ENCODE assay signal across 18 cellular contexts in genomic region chr6:114576330-114576729, GRCh38.
A peak's percentile ranks its signal among the peaks of the same experiment; 100 is the strongest.
DNase-seq lines count a peak whose midpoint lies in the region; ATAC-seq and TF ChIP-seq lines count a peak whose summit lies in the region.
"Had no signal": no experiment of that assay in that cellular context is flagged by ENCODE, and none has a peak within 500 bp of the region (broad histone marks: within the 10 kb centered on the region; RNA-seq: fewer than 3 reads in every experiment).

No MANE protein-coding gene starts in this region.

- in situ Hi-C loops in G401 (cut with HindIII; ENCODE audit: low sequenced_read_pairs) = no loop called here

- no peak for TF ChIP-seq CTCF in BE2C (IDR thresholded peaks at IDR 0.05; ENCODE audit: low read depth, low read length)

- H3K27me3 ChIP-seq in BE2C = no peaks in the 10 kb centered on the region
- H3K27me3 ChIP-seq: BLaER1 treated with 17β-estradiol and CSF1 and Interleukin-3, amounts not matched to agents 10 nM and 100 nM had no signal

- H3K9me3 ChIP-seq in BE2C = no peaks in the 10 kb centered on the region
- H3K9me3 ChIP-seq: Caco-2 had no signal

- no peaks in the 10 kb centered on the region; the same call in 1 of the 2 replicates for H3K4me1 ChIP-seq in BE2C
- H3K4me1 ChIP-seq: Caco-2 had no signal

- no peaks in the 10 kb centered on the region for H3K36me3 ChIP-seq in BE2C
- H3K36me3 ChIP-seq: BLaER1 treated with 17β-estradiol and CSF1 and Interleukin-3, amounts not matched to agents 10 nM and 100 nM had no signal

- no peak for ATAC-seq in SK-N-SH treated with all-trans-retinoic acid at 6 μM for 48 hours
- no peak for ATAC-seq in HG03196 (IDR thresholded peaks at IDR 0.05; ENCODE audit: unreplicated experiment)
- ATAC-seq in HG03108 (IDR thresholded peaks at IDR 0.05; ENCODE audit: unreplicated experiment) = no peak
- ATAC-seq: CD8-positive, alpha-beta T cell; GM12878 had no signal

- peak; percentile 20 for DNase-seq in BE2C
- DNase-seq in NCI-H774 (lab: John Stamatoyannopoulos, UW) = peak; percentile 50
- DNase-seq in SK-N-DZ (ENCODE audit: low spot score) = peak; percentile 95
- DNase-seq in G401 (ENCODE audit: low spot score) = no peak
- DNase-seq in NCI-H1105 treated with DMSO at 0.1 percent for 48 hours (lab: John Stamatoyannopoulos, UW) = no peak
- DNase-seq: 8988T; ACHN; Caco-2; Calu3; CD4-positive, alpha-beta T cell; CD8-positive, alpha-beta T cell; DMS79 treated with DMSO at 0.1 percent for 48 hours; GDM1 had no signal

- H3K4me3 ChIP-seq in BE2C (ENCODE audit: low read depth, low read length) = no peak overlapping the region
- H3K4me3 ChIP-seq: BLaER1 treated with 17β-estradiol and CSF1 and Interleukin-3, amounts not matched to agents 10 nM and 100 nM; GM12878 had no signal

TF ChIP-seq in SK-N-SH treated with all-trans-retinoic acid at 6 μM for 48 hours, 23 proteins besides CTCF, POLR2A, EP300 and RAD21:
- TF ChIP-seq CREB5 (CRISPR knock-in tag; IDR thresholded peaks at IDR 0.05; ENCODE audit: low read depth) (peak; percentile 56; the same call in 1 of the 2 replicates), ESRRG (CRISPR knock-in tag; IDR thresholded peaks at IDR 0.05) (peak; percentile 80; the same call in 1 of the 2 replicates), SNAI2 (CRISPR knock-in tag; IDR thresholded peaks at IDR 0.05) (peak; percentile 85; the same call in 1 of the 2 replicates), CSDC2 (CRISPR knock-in tag; IDR thresholded peaks at IDR 0.05) (no peak), TCF4 (CRISPR knock-in tag; IDR thresholded peaks at IDR 0.05; ENCODE audit: borderline replicate concordance) (peak; percentile 98), ZNF8 (CRISPR knock-in tag; IDR thresholded peaks at IDR 0.05) (0 out of 2 replicates have a peak, but pooled peaks have one; percentile 51), POU6F1 (CRISPR knock-in tag; IDR thresholded peaks at IDR 0.05; ENCODE audit: borderline replicate concordance, low read depth) (0 out of 2 replicates have a peak, but pooled peaks have one; percentile 38), TSHZ2 (CRISPR knock-in tag; IDR thresholded peaks at IDR 0.05) (peak; percentile 97), ZC3H10 (CRISPR knock-in tag; IDR thresholded peaks at IDR 0.05) (no peak), PPARA (CRISPR knock-in tag; IDR thresholded peaks at IDR 0.05; ENCODE audit: borderline replicate concordance) (no peak), ZNF70 (CRISPR knock-in tag; IDR thresholded peaks at IDR 0.05) (peak; percentile 59; the same call in 1 of the 2 replicates), OSR1 (CRISPR knock-in tag; IDR thresholded peaks at IDR 0.05) (no peak), ISL1 (CRISPR knock-in tag; IDR thresholded peaks at IDR 0.05) (peak; percentile 92), ZFP30 (CRISPR knock-in tag; IDR thresholded peaks at IDR 0.05) (no peak), GLIS3 (CRISPR knock-in tag; IDR thresholded peaks at IDR 0.05) (peak; percentile 65; the same call in 1 of the 2 replicates)
- TF ChIP-seq, protein P1, sequence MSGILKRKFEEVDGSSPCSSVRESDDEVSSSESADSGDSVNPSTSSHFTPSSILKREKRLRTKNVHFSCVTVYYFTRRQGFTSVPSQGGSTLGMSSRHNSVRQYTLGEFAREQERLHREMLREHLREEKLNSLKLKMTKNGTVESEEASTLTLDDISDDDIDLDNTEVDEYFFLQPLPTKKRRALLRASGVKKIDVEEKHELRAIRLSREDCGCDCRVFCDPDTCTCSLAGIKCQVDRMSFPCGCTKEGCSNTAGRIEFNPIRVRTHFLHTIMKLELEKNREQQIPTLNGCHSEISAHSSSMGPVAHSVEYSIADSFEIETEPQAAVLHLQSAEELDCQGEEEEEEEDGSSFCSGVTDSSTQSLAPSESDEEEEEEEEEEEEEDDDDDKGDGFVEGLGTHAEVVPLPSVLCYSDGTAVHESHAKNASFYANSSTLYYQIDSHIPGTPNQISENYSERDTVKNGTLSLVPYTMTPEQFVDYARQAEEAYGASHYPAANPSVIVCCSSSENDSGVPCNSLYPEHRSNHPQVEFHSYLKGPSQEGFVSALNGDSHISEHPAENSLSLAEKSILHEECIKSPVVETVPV (CRISPR knock-in tag; IDR thresholded peaks at IDR 0.05) = peak; percentile 75

Comparison
In these comparisons a context has a peak if more than half of its experiments do, and no peak if none do; other contexts are left out.
1. DNase-seq: peak in BE2C (single experiment), NCI-H774 (single experiment) and SK-N-DZ (single experiment); none in G401 (single experiment) and NCI-H1105 treated with DMSO at 0.1 percent for 48 hours (single experiment).